ENCODE assay signal across 1 cellular context in genomic region chr19:16896098-16896912, GRCh38.
TF ChIP-seq lines count a peak whose summit lies in the region.

No MANE protein-coding gene starts in this region.

TF ChIP-seq in K562, 482 proteins besides CTCF, POLR2A, EP300 and RAD21 (continued from another document):
- TF ChIP-seq THAP12 (CRISPR knock-in tag; IDR thresholded peaks at IDR 0.05) (peak; percentile 14; the same call in 1 of the 2 replicates), ATF7 (IDR thresholded peaks at IDR 0.05) (0 out of 2 replicates have a peak, but pooled peaks have one; percentile 28), ZC3H11A (IDR thresholded peaks at IDR 0.05; ENCODE audit: low read depth, low read length) (no peak), CTBP1 (IDR thresholded peaks at IDR 0.05; ENCODE audit: borderline replicate concordance) (peak; percentile 65), CHD1 (IDR thresholded peaks at IDR 0.05; ENCODE audit: low read length) (peak; percentile 83), ZBED1 (IDR thresholded peaks at IDR 0.05) (0 out of 2 replicates have a peak, but pooled peaks have one; percentile 20), MYBL2 (IDR thresholded peaks at IDR 0.05; ENCODE audit: low read depth) (no peak), MYBL2 (CRISPR knock-in tag; IDR thresholded peaks at IDR 0.05; ENCODE audit: borderline replicate concordance) (no peak), RFX7 (CRISPR knock-in tag; IDR thresholded peaks at IDR 0.05) (no peak), PRDM10 (IDR thresholded peaks at IDR 0.05; ENCODE audit: partially characterized antibody) (peak; percentile 40), NONO (IDR thresholded peaks at IDR 0.05; ENCODE audit: low read depth in 2 of 2, low read length in 1 of 2) (peak in 1 of 2 experiments; percentile 54; a peak in 1 of 4 replicates), HCFC1 (IDR thresholded peaks at IDR 0.05; ENCODE audit: low read depth, low read length) (0 out of 2 replicates have a peak, but pooled peaks have one; percentile 4), KLF13 (tag; IDR thresholded peaks at IDR 0.05; ENCODE audit: borderline replicate concordance, low read depth) (peak; percentile 39; the same call in 1 of the 2 replicates), SAP30 (IDR thresholded peaks at IDR 0.05; ENCODE audit: borderline replicate concordance, insufficient read depth, low read depth, low read length, poor library complexity, severe bottlenecking) (peak; percentile 35), L3MBTL2 (IDR thresholded peaks at IDR 0.05) (peak; percentile 56), ZC3H4 (CRISPR knock-in tag; IDR thresholded peaks at IDR 0.05; ENCODE audit: borderline replicate concordance) (peak; percentile 50; the same call in 1 of the 2 replicates), USF2 (CRISPR knock-in tag; IDR thresholded peaks at IDR 0.05) (peak; percentile 24; the same call in 1 of the 2 replicates), E4F1 (CRISPR knock-in tag; IDR thresholded peaks at IDR 0.05; ENCODE audit: borderline replicate concordance) (no peak; the same call in 1 of the 2 replicates), TFAP4 (CRISPR knock-in tag; IDR thresholded peaks at IDR 0.05; ENCODE audit: borderline replicate concordance) (peak; percentile 94), MNT (conservative IDR thresholded peaks at IDR 0.05) (0 out of 4 replicates have a peak, but pooled peaks of 1 of the 2 experiments have one; percentile 4), RB1 (IDR thresholded peaks at IDR 0.05; ENCODE audit: low read depth) (0 out of 2 replicates have a peak, but pooled peaks have one; percentile 44), SREBF2 (CRISPR knock-in tag; IDR thresholded peaks at IDR 0.05) (no peak), ZNF583 (CRISPR knock-in tag; IDR thresholded peaks at IDR 0.05) (no peak), GATAD2A (IDR thresholded peaks at IDR 0.05) (0 out of 2 replicates have a peak, but pooled peaks have one; percentile 31), DLX4 (CRISPR knock-in tag; IDR thresholded peaks at IDR 0.05) (no peak), PCBP2 (IDR thresholded peaks at IDR 0.05; ENCODE audit: low read depth, low read length, poor library complexity, severe bottlenecking) (no peak), ID3 (CRISPR knock-in tag; IDR thresholded peaks at IDR 0.05) (no peak), ID3 (tag; IDR thresholded peaks at IDR 0.05) (0 out of 2 replicates have a peak, but pooled peaks have one; percentile 44), POLR2G (IDR thresholded peaks at IDR 0.05; ENCODE audit: low read depth, low read length) (peak; percentile 81), ZEB2 (IDR thresholded peaks at IDR 0.05) (peak; percentile 43; the same call in 1 of the 2 replicates), POLR2B (IDR thresholded peaks at IDR 0.05; ENCODE audit: low read depth, partially characterized antibody) (peak; percentile 51), THRB (CRISPR knock-in tag; conservative IDR thresholded peaks at IDR 0.05) (peak; percentile 17; the same call in 1 of the 2 replicates), MTA3 (IDR thresholded peaks at IDR 0.05; ENCODE audit: borderline replicate concordance) (0 out of 2 replicates have a peak, but pooled peaks have one; percentile 23), HDAC6 (IDR thresholded peaks at IDR 0.05; ENCODE audit: low read depth, low read length) (peak; percentile 65; the same call in 1 of the 2 replicates), PML (IDR thresholded peaks at IDR 0.05; ENCODE audit: low read length) (peak; percentile 23; the same call in 1 of the 2 replicates), MITF (IDR thresholded peaks at IDR 0.05) (no peak), TEAD1 (CRISPR knock-in tag; IDR thresholded peaks at IDR 0.05) (peak in 1 of 2 experiments; percentile 58; a peak in 1 of 4 replicates), CXXC5 (CRISPR knock-in tag; IDR thresholded peaks at IDR 0.05) (0 out of 2 replicates have a peak, but pooled peaks have one; percentile 28), CREB1 (IDR thresholded peaks at IDR 0.05) (peak; percentile 15; the same call in 1 of the 2 replicates), CREB1 (CRISPR knock-in tag; IDR thresholded peaks at IDR 0.05) (peak; percentile 52; the same call in 1 of the 2 replicates), CAMTA2 (CRISPR knock-in tag; conservative IDR thresholded peaks at IDR 0.05) (0 out of 2 replicates have a peak, but pooled peaks have one; percentile 27), ZBTB7A (IDR thresholded peaks at IDR 0.05; ENCODE audit: borderline replicate concordance, control insufficient read depth, low read depth, low read length) (peak; percentile 86), MAZ (CRISPR knock-in tag; conservative IDR thresholded peaks at IDR 0.05 in 1 of 2, IDR thresholded peaks at IDR 0.05 in 1 of 2) (peak in 1 of 2 experiments; percentile 73; a peak in 3 of 4 replicates), GABPB1 (CRISPR knock-in tag; IDR thresholded peaks at IDR 0.05) (peak; percentile 70), KLF10 (CRISPR knock-in tag; IDR thresholded peaks at IDR 0.05) (peak; percentile 54; the same call in 1 of the 2 replicates), BMI1 (IDR thresholded peaks at IDR 0.05; ENCODE audit: low read length) (no peak), DPF2 (IDR thresholded peaks at IDR 0.05) (peak; percentile 17; the same call in 1 of the 2 replicates), JUN (IDR thresholded peaks at IDR 0.05; ENCODE audit: borderline replicate concordance, low read depth, low read length) (no peak), JUN (CRISPR knock-in tag; IDR thresholded peaks at IDR 0.05; ENCODE audit: borderline replicate concordance) (0 out of 2 replicates have a peak, but pooled peaks have one; percentile 68), SMARCE1 (IDR thresholded peaks at IDR 0.05) (0 out of 2 replicates have a peak, but pooled peaks have one; percentile 12)
TF ChIP-seq in K562: peak in this region for 85.
